8 cellular contexts compared by ENCODE assay signal in genomic region chr19:38852231-38853044, GRCh38. TPM values are rescaled to one million over a fixed set of nuclear protein-coding genes. Genes with fewer than 3 reads are reported as not detected.
DNase-seq lines count a peak whose midpoint lies in the region; ATAC-seq and TF ChIP-seq lines count a peak whose summit lies in the region.

No MANE protein-coding gene starts in this region.

- no peaks in the 10 kb centered on the region for H3K27me3 ChIP-seq in CD8-positive, alpha-beta T cell (ENCODE audit: insufficient read depth, low read length)
- no peaks in the 10 kb centered on the region for H3K27me3 ChIP-seq in mammary epithelial cell (ENCODE audit: insufficient read depth, low read length)

- TSS peak; percentile 22 for BruUV-seq in mammary epithelial cell (replicated peaks; lab: Mats Ljungman, UMichigan)

- peaks cover 9% of the 10 kb centered on the region for H3K36me3 ChIP-seq in CD8-positive, alpha-beta T cell (ENCODE audit: insufficient read depth, low read length)
- H3K36me3 ChIP-seq in mammary epithelial cell (ENCODE audit: insufficient read depth, low read length): peaks cover 2% of the 10 kb centered on the region

- peak overlapping the region; percentile 85 for H3K27ac ChIP-seq in CD8-positive, alpha-beta T cell (ENCODE audit: low read depth, low read length)
- H3K27ac ChIP-seq in mammary epithelial cell (ENCODE audit: insufficient read depth, low read depth, low read length) (peak overlapping the region; percentile 76), skin epidermis (peak overlapping the region; percentile 94 to 100 (median 99))

- in situ Hi-C loops in mammary epithelial cell (cut with MboI; ENCODE audit: low sequenced_read_pairs in 2 of 2): no loop called here

- POLR2A ChIA-PET in CD8-positive, alpha-beta T cell (lab: Charles Lee): interaction anchor here (0.8 to 3.4 kb wide), 6 partner anchors 8 to 28 kb away, joined by 3 to 46 read pairs (median 18); partner anchors contain the start of gene ECH1

- H3K79me2 ChIP-seq in mammary epithelial cell (ENCODE audit: insufficient read depth, low read length): peaks cover 17% of the 10 kb centered on the region

- H3K9me3 Mint-ChIP-seq in CD8-positive, alpha-beta T cell: no peaks in the 10 kb centered on the region
- H3K9me3 Mint-ChIP-seq in IgD-negative memory B cell: no peaks in the 10 kb centered on the region
- H3K9me3 Mint-ChIP-seq in immature natural killer cell: peaks cover 0 to 2% (median 0%) of the 10 kb centered on the region in 6 donors

- no peaks in the 10 kb centered on the region for H4K20me1 ChIP-seq in mammary epithelial cell (ENCODE audit: insufficient read depth, low read length)

- peak overlapping the region; percentile 67 for H3K4me3 ChIP-seq in CD8-positive, alpha-beta T cell (ENCODE audit: low read depth, low read length)
- H3K4me3 ChIP-seq in mammary epithelial cell (replicated peaks in 1 of 3; ENCODE audit: insufficient read depth in 1 of 3, low read depth in 2 of 3, low read length in 3 of 3) (peak overlapping the region; percentile 64 to 88 (median 74)), skin epidermis (peak overlapping the region; percentile 62 to 88 (median 79))

- peak overlapping the region; percentile 95 for H3K27ac Mint-ChIP-seq in CD8-positive, alpha-beta T cell
- H3K27ac Mint-ChIP-seq in IgD-negative memory B cell (peak overlapping the region; percentile 92 to 99 (median 98)), immature natural killer cell (peak overlapping the region; percentile 92 to 100 (median 98))

- peak overlapping the region; percentile 75 for H3K9ac ChIP-seq in mammary epithelial cell (ENCODE audit: insufficient read depth, low read length)

- peaks cover 29% of the 10 kb centered on the region for H3K36me3 Mint-ChIP-seq in CD8-positive, alpha-beta T cell
- H3K36me3 Mint-ChIP-seq in IgD-negative memory B cell: peaks cover 2% of the 10 kb centered on the region
- H3K36me3 Mint-ChIP-seq in immature natural killer cell: peaks cover 0 to 10% (median 7%) of the 10 kb centered on the region in 3 donors

- peak overlapping the region; percentile 77 for H3K4me2 ChIP-seq in mammary epithelial cell (ENCODE audit: insufficient read depth, low read depth, low read length)

- 8% methylated on average over 11 of the region's 52 CpGs for WGBS in mammary epithelial cell (ENCODE audit: low coverage, missing lambda C conversion rate)

- intact Hi-C loops in CD8-positive, alpha-beta T cell (cut with DNase I, micrococcal nuclease): loop anchor here (1.0 to 10.0 kb wide), 6 partner anchors 17 to 1865 kb away; partner anchors contain the start of genes COQ8B (in 1 of the 2), ITPKC (in 1 of the 2), SAMD4B (in 1 of the 2) and ZFP36 (in 1 of the 2)
- intact Hi-C loops in mammary epithelial cell (cut with micrococcal nuclease): loop anchor here (1.0 kb wide), 2 partner anchors 17 to 35 kb away; no protein-coding TSS in a partner anchor

- peak overlapping the region; percentile 80 for H2AFZ ChIP-seq in mammary epithelial cell (ENCODE audit: low read depth, low read length)

- dilution Hi-C loops in mammary epithelial cell (cut with HindIII; ENCODE audit: low sequenced_read_pairs): no loop called here

- CTCF ChIA-PET in CD8-positive, alpha-beta T cell (lab: Charles Lee): interaction anchor here (0.8 to 3.8 kb wide), 9 partner anchors 10 to 59 kb away, joined by 3 to 28 read pairs (median 5); partner anchors contain the start of gene ECH1
- CTCF ChIA-PET in mammary epithelial cell (lab: Charles Lee; ENCODE audit: low non-redundant PET): interaction anchor here (0.6 kb wide), 1 partner anchor 189 kb away, joined by 17 read pairs; no protein-coding TSS in a partner anchor

- peaks cover 42% of the 10 kb centered on the region for H3K4me1 ChIP-seq in CD8-positive, alpha-beta T cell (ENCODE audit: insufficient read depth, low read length)
- peaks cover 23% of the 10 kb centered on the region for H3K4me1 ChIP-seq in mammary epithelial cell (ENCODE audit: insufficient read depth, low read length)

- DNase-seq in CD8-positive, alpha-beta T cell: peak; percentile 39 to 78 (median 66)
- DNase-seq in UCSD-AML1 (lab: John Stamatoyannopoulos, UW; ENCODE audit: unreplicated experiment) (peak; percentile 47), mammary epithelial cell (peak; percentile 64), immature natural killer cell (peak; percentile 88 to 89 (median 88)), COR-L47 (lab: John Stamatoyannopoulos, UW) (no peak)

- peak overlapping the region; percentile 90 for H3K4me3 Mint-ChIP-seq in CD8-positive, alpha-beta T cell
- peak overlapping the region; percentile 73 to 99 (median 98) for H3K4me3 Mint-ChIP-seq in IgD-negative memory B cell
- H3K4me3 Mint-ChIP-seq in immature natural killer cell: peak overlapping the region; percentile 81 to 97 (median 90)

- TF ChIP-seq CTCF in CD8-positive, alpha-beta T cell (IDR thresholded peaks at IDR 0.05): no peak
- TF ChIP-seq CTCF in mammary epithelial cell (conservative IDR thresholded peaks at IDR 0.05 in 1 of 2, IDR thresholded peaks at IDR 0.05 in 1 of 2; ENCODE audit: extremely low read depth in 1 of 2, insufficient read depth in 1 of 2, low read depth in 1 of 2, low read length in 2 of 2): no peak

- H3K4me1 Mint-ChIP-seq in CD8-positive, alpha-beta T cell (ENCODE audit: low read depth): peaks cover 41% of the 10 kb centered on the region
- H3K4me1 Mint-ChIP-seq in IgD-negative memory B cell (peaks cover 20 to 35% (median 31%) of the 10 kb centered on the region in 3 donors), immature natural killer cell (peaks cover 51 to 53% of the 10 kb centered on the region in 2 donors)

- H3K27me3 Mint-ChIP-seq in CD8-positive, alpha-beta T cell (ENCODE audit: low read depth): no peaks in the 10 kb centered on the region
- H3K27me3 Mint-ChIP-seq in IgD-negative memory B cell (peaks cover 2% of the 10 kb centered on the region), immature natural killer cell (ENCODE audit: low read depth in 3 of 3) (peaks cover 38 to 56% (median 55%) of the 10 kb centered on the region in 3 donors)

- no peaks in the 10 kb centered on the region for H3K9me3 ChIP-seq in CD8-positive, alpha-beta T cell (ENCODE audit: low read length)
- H3K9me3 ChIP-seq in mammary epithelial cell (replicated peaks; ENCODE audit: insufficient read depth, low read length): no peaks in the 10 kb centered on the region

- ATAC-seq in CD8-positive, alpha-beta T cell: no peak
- ATAC-seq in HG03196 (IDR thresholded peaks at IDR 0.05; ENCODE audit: unreplicated experiment): no peak

RNA-seq across cellular contexts. Expression of gene HNRNPL, which starts 2.7 kb away (rescaled TPM):
- 100 to 1,000 TPM; 615 to 625 TPM for total RNA-seq in CD8-positive, alpha-beta T cell
- polyA plus RNA-seq in IgD-negative memory B cell (78.9 TPM), mammary epithelial cell (242 TPM), immature natural killer cell (10 to 100 TPM; 16.8 to 89.6 (median 69.0) TPM)
- total RNA-seq in mammary epithelial cell: 100 to 1,000 TPM; 200 to 391 TPM
- polyA minus RNA-seq in mammary epithelial cell: 784 TPM

RNA-seq across cellular contexts. Expression of gene ECH1, which starts 20.8 kb away (rescaled TPM):
- 10 to 100 TPM; 30.1 to 32.8 TPM for total RNA-seq in CD8-positive, alpha-beta T cell
- 307 TPM for polyA plus RNA-seq in IgD-negative memory B cell
- total RNA-seq in mammary epithelial cell: 10 to 100 TPM; 66.0 to 75.9 TPM
- 74.5 TPM for polyA plus RNA-seq in mammary epithelial cell
- polyA minus RNA-seq in mammary epithelial cell: 85.9 TPM
- polyA plus RNA-seq in immature natural killer cell: 100 to 1,000 TPM; 243 to 337 (median 327) TPM

RNA-seq across cellular contexts. Expression of gene RINL, which starts 25.6 kb away (rescaled TPM):
- total RNA-seq in CD8-positive, alpha-beta T cell: 10 to 100 TPM; 18.1 to 18.4 TPM
- polyA plus RNA-seq in IgD-negative memory B cell (61.3 TPM), mammary epithelial cell (2.4 TPM), immature natural killer cell (10 to 100 TPM; 20.3 to 64.9 (median 47.3) TPM)
- 1 to 10 TPM; 5.7 to 9.2 TPM for total RNA-seq in mammary epithelial cell
- polyA minus RNA-seq in mammary epithelial cell: 1.3 TPM

RNA-seq across cellular contexts. Expression of gene LGALS4, which starts 39.7 kb away (rescaled TPM):
- 1 to 10 TPM; 1.8 to 3.4 TPM for total RNA-seq in CD8-positive, alpha-beta T cell
- polyA plus RNA-seq in IgD-negative memory B cell: not detected
- under 1 TPM in 1 of 2 donors, not detected in 1; 0.47 TPM for total RNA-seq in mammary epithelial cell
- polyA plus RNA-seq in mammary epithelial cell: 0.20 TPM
- polyA minus RNA-seq in mammary epithelial cell: not detected
- not detected for polyA plus RNA-seq in immature natural killer cell

RNA-seq across cellular contexts. Expression of gene SIRT2, which starts 47.0 kb away (rescaled TPM):
- total RNA-seq in CD8-positive, alpha-beta T cell: 10 to 100 TPM; 90.6 to 95.1 TPM
- polyA plus RNA-seq in IgD-negative memory B cell (45.5 TPM), mammary epithelial cell (45.6 TPM), immature natural killer cell (100 to 1,000 TPM in 2 of 3 donors, 10 to 100 TPM in 1; 96.8 to 114 (median 112) TPM)
- 10 to 100 TPM; 43.3 to 65.3 TPM for total RNA-seq in mammary epithelial cell
- 51.2 TPM for polyA minus RNA-seq in mammary epithelial cell
